10 cellular contexts compared by ENCODE assay signal in the genomic region with DNA sequence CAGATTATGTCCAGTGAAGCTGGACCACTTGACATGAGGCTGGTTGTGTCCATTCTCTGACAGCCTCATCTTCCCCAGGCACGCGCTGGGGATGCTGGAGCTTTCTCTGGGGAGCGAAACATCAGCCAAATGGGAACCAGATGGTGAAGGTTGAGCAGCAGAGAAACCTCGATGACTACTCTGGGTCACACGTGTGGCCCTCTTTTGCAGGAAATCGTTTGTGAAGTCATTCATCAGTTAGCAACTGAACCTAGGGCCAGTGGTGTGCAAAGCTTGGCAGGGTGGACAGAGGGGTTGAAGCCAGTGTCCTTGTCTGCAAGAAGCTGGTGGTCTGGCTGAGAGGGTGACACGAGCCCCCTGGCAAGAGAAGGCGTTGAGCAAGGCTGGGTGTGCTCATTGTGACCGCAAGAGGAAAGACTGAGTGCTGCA.
DNase-seq lines count a peak whose midpoint lies in the region; ATAC-seq and TF ChIP-seq lines count a peak whose summit lies in the region.
"Had no signal": no experiment of that assay in that cellular context is flagged by ENCODE, and none has a peak within 500 bp of the region (broad histone marks: within the 10 kb centered on the region; RNA-seq: fewer than 3 reads in every experiment).

No MANE protein-coding gene starts in this region.

- no peak overlapping the region for H3K4me3 Mint-ChIP-seq in activated CD4-positive, alpha-beta memory T cell treated with anti-CD3 and anti-CD28 coated beads, Interleukin-2, amount 10 ng/mL, durations not matched to agents 7 days and 5 days
- H3K4me3 Mint-ChIP-seq in activated CD4-positive, alpha-beta memory T cell treated with anti-CD3 and anti-CD28 coated beads for 36 hours: no peak overlapping the region

- H3K4me2 ChIP-seq in Karpas-422 (ENCODE audit: low read depth, low read length, poor library complexity, severe bottlenecking): no peak overlapping the region
- H3K4me2 ChIP-seq: A549 had no signal

- peaks cover 2% of the 10 kb centered on the region for H3K27me3 Mint-ChIP-seq in activated CD4-positive, alpha-beta memory T cell treated with anti-CD3 and anti-CD28 coated beads, Interleukin-2, amount 10 ng/mL, durations not matched to agents 7 days and 5 days
- H3K27me3 Mint-ChIP-seq in activated CD4-positive, alpha-beta memory T cell treated with anti-CD3 and anti-CD28 coated beads for 36 hours: peaks cover 2% of the 10 kb centered on the region

- no peak overlapping the region for H2AFZ ChIP-seq in Karpas-422 (ENCODE audit: low read length)

- TF ChIP-seq CTCF in adrenal gland (IDR thresholded peaks at IDR 0.05): no peak
- no peak for TF ChIP-seq CTCF in tibial nerve (IDR thresholded peaks at IDR 0.05)

- peak overlapping the region; percentile 7 for H3K27ac Mint-ChIP-seq in activated CD4-positive, alpha-beta memory T cell treated with anti-CD3 and anti-CD28 coated beads, Interleukin-2, amount 10 ng/mL, durations not matched to agents 7 days and 5 days
- no peak overlapping the region for H3K27ac Mint-ChIP-seq in activated CD4-positive, alpha-beta memory T cell treated with anti-CD3 and anti-CD28 coated beads for 36 hours

- H3K9me3 Mint-ChIP-seq in activated CD4-positive, alpha-beta memory T cell treated with anti-CD3 and anti-CD28 coated beads, Interleukin-2, amount 10 ng/mL, durations not matched to agents 7 days and 5 days: no peaks in the 10 kb centered on the region
- H3K9me3 Mint-ChIP-seq in activated CD4-positive, alpha-beta memory T cell treated with anti-CD3 and anti-CD28 coated beads for 36 hours: no peaks in the 10 kb centered on the region

- no peaks in the 10 kb centered on the region for H4K20me1 ChIP-seq in Karpas-422 (ENCODE audit: insufficient read depth, low read depth, low read length)

- no peak for ATAC-seq in GM19395 (IDR thresholded peaks at IDR 0.05; ENCODE audit: unreplicated experiment)
- ATAC-seq: A549 had no signal

- H3K36me3 ChIP-seq in adrenal gland (replicated peaks in 1 of 2) (no peaks in the 10 kb centered on the region), mucosa of rectum (ENCODE audit: control insufficient read depth in 2 of 2, insufficient read depth in 2 of 2, low read length in 2 of 2) (no peaks in the 10 kb centered on the region), tibial nerve (peaks cover 0 to 10% (median 0%) of the 10 kb centered on the region in 3 donors), Karpas-422 (ENCODE audit: insufficient read depth, low read length) (no peaks in the 10 kb centered on the region)

- H3K4me1 Mint-ChIP-seq in activated CD4-positive, alpha-beta memory T cell treated with anti-CD3 and anti-CD28 coated beads, Interleukin-2, amount 10 ng/mL, durations not matched to agents 7 days and 5 days: peaks cover 81% of the 10 kb centered on the region
- H3K4me1 Mint-ChIP-seq in activated CD4-positive, alpha-beta memory T cell treated with anti-CD3 and anti-CD28 coated beads for 36 hours (ENCODE audit: low read depth): peaks cover 86% of the 10 kb centered on the region

- POLR2A ChIA-PET in activated CD4-positive, alpha-beta memory T cell treated with anti-CD3 and anti-CD28 coated beads, Interleukin-2, amount 10 ng/mL, durations not matched to agents 7 days and 5 days (lab: Charles Lee): interaction anchor here (0.8 to 9.0 kb wide), 5 partner anchors 9 to 48 kb away, joined by 3 to 121 read pairs (median 4); no protein-coding TSS in a partner anchor
- POLR2A ChIA-PET in activated CD4-positive, alpha-beta memory T cell treated with anti-CD3 and anti-CD28 coated beads for 36 hours (lab: Charles Lee): interaction anchor here (1.4 to 1.5 kb wide), 2 partner anchors 12 to 14 kb away, joined by 3 read pairs; no protein-coding TSS in a partner anchor

- H3K36me3 Mint-ChIP-seq in activated CD4-positive, alpha-beta memory T cell treated with anti-CD3 and anti-CD28 coated beads, Interleukin-2, amount 10 ng/mL, durations not matched to agents 7 days and 5 days (ENCODE audit: low read depth): no peaks in the 10 kb centered on the region
- no peaks in the 10 kb centered on the region for H3K36me3 Mint-ChIP-seq in activated CD4-positive, alpha-beta memory T cell treated with anti-CD3 and anti-CD28 coated beads for 36 hours

- peak in 1 of 2 donors; percentile 79 for TF ChIP-seq EP300 in tibial nerve (IDR thresholded peaks at IDR 0.05)

- H3K4me1 ChIP-seq in adrenal gland (replicated peaks in 1 of 2) (peaks cover 99% of the 10 kb centered on the region in 2 donors), mucosa of rectum (ENCODE audit: control insufficient read depth in 2 of 2, insufficient read depth in 2 of 2, low read length in 2 of 2) (peaks cover 62 to 87% of the 10 kb centered on the region in 2 donors), tibial nerve (peaks cover 24 to 99% (median 88%) of the 10 kb centered on the region in 4 donors), Karpas-422 (ENCODE audit: low read length) (no peaks in the 10 kb centered on the region)
- H3K4me1 ChIP-seq: A549 had no signal

- H3K4me3 ChIP-seq in adrenal gland: no peak overlapping the region
- no peak overlapping the region for H3K4me3 ChIP-seq in mucosa of rectum (ENCODE audit: low read length in 2 of 2)
- no peak overlapping the region for H3K4me3 ChIP-seq in tibial nerve
- no peak overlapping the region for H3K4me3 ChIP-seq in Karpas-422 (ENCODE audit: low read length)
- H3K4me3 ChIP-seq: A549 had no signal

- intact Hi-C loops in activated CD4-positive, alpha-beta memory T cell treated with anti-CD3 and anti-CD28 coated beads for 36 hours (cut with micrococcal nuclease): loop anchor here (5.0 kb wide), 1 partner anchor 37 kb away; no protein-coding TSS in a partner anchor
- intact Hi-C loops in adrenal gland (cut with DNase I): loop anchor here in 1 of 2 donors (5.0 kb wide), 1 partner anchor 107 kb away; no protein-coding TSS in a partner anchor

- H3K27ac ChIP-seq in adrenal gland (peak overlapping the region in 4 of 5 donors; percentile 93 to 98 (median 97)), mucosa of rectum (ENCODE audit: low read depth in 2 of 2, low read length in 2 of 2) (peak overlapping the region; percentile 62 to 64), tibial nerve (peak overlapping the region; percentile 90 to 99 (median 95)), Karpas-422 (ENCODE audit: low read length) (no peak overlapping the region)
- H3K27ac ChIP-seq: A549 had no signal

- H3K9me3 ChIP-seq in adrenal gland (replicated peaks in 1 of 3): no peaks in the 10 kb centered on the region
- H3K9me3 ChIP-seq in mucosa of rectum (ENCODE audit: control insufficient read depth in 2 of 2, low read length in 2 of 2): no peaks in the 10 kb centered on the region
- no peaks in the 10 kb centered on the region for H3K9me3 ChIP-seq in tibial nerve
- H3K9me3 ChIP-seq in Karpas-422 (ENCODE audit: low read length): no peaks in the 10 kb centered on the region
- H3K9me3 ChIP-seq: A549 had no signal

- H3K27me3 ChIP-seq in adrenal gland: no peaks in the 10 kb centered on the region
- no peaks in the 10 kb centered on the region for H3K27me3 ChIP-seq in mucosa of rectum (ENCODE audit: control insufficient read depth in 2 of 2, insufficient read depth in 2 of 2, low read length in 2 of 2)
- H3K27me3 ChIP-seq in tibial nerve: no peaks in the 10 kb centered on the region
- H3K27me3 ChIP-seq in Karpas-422 (ENCODE audit: low read length): no peaks in the 10 kb centered on the region

- H3K79me2 ChIP-seq in Karpas-422 (ENCODE audit: low read length): no peaks in the 10 kb centered on the region

- DNase-seq in activated CD4-positive, alpha-beta memory T cell treated with anti-CD3 and anti-CD28 coated beads, Interleukin-2, amount 10 ng/mL, durations not matched to agents 7 days and 5 days: no peak
- DNase-seq in activated CD4-positive, alpha-beta memory T cell treated with anti-CD3 and anti-CD28 coated beads for 36 hours: no peak
- DNase-seq in adrenal gland (peak in 1 of 7 donors; percentile 22), tibial nerve (ENCODE audit: low spot score in 2 of 2) (peak in 1 of 2 donors; percentile 67), NCI-H2107 (lab: John Stamatoyannopoulos, UW) (no peak), Karpas-422 (no peak)
- DNase-seq: NCI-H2171 had no signal

- TF ChIP-seq POLR2A in adrenal gland (IDR thresholded peaks at IDR 0.05): no peak
- no peak for TF ChIP-seq POLR2A in tibial nerve (IDR thresholded peaks at IDR 0.05)

- H3K9ac ChIP-seq in mucosa of rectum (ENCODE audit: low read depth in 1 of 2, low read length in 2 of 2): peak overlapping the region in 1 of 2 donors; percentile 41
- H3K9ac ChIP-seq in Karpas-422 (ENCODE audit: low read length): no peak overlapping the region

- CTCF ChIA-PET in activated CD4-positive, alpha-beta memory T cell treated with anti-CD3 and anti-CD28 coated beads, Interleukin-2, amount 10 ng/mL, durations not matched to agents 7 days and 5 days (lab: Charles Lee): interaction anchor here (1.2 to 6.0 kb wide), 3 partner anchors 13 to 110 kb away, joined by 3 to 30 read pairs (median 4); a partner anchor contains a TSS
- CTCF ChIA-PET in activated CD4-positive, alpha-beta memory T cell treated with anti-CD3 and anti-CD28 coated beads for 36 hours (lab: Charles Lee): interaction anchor here (1.0 kb wide), 1 partner anchor 39 kb away, joined by 3 read pairs; no protein-coding TSS in a partner anchor

- no peaks in the 10 kb centered on the region for H3K9me2 ChIP-seq in Karpas-422 (replicated peaks; ENCODE audit: insufficient read depth, low read length)

- WGBS in adrenal gland, 4 donors: 72 to 81% (median 76%) methylated on average over 9 of the region's 9 CpGs
- 75 to 81% methylated on average over 9 of the region's 9 CpGs for WGBS in tibial nerve, 2 donors
